In the genomic region with DNA sequence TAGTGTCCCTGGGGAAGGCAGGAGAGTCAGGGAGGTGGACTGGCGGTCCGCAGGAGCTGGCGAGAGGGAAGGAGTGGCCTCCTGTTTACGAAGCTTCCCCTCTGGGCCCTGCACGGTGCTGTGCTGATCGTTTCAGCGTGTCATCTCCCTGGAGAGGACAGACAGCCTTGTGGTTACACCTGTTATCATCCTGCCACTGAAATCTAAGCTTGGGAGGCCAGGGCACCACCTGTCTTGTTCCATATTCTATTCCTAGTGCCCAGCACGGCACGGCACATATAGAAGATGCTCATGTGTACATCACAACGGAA, we compare ENCODE assay signal across 14 cellular contexts. TPM values are rescaled to one million over a fixed set of nuclear protein-coding genes. Genes with fewer than 3 reads are reported as not detected.
"Had no signal": no experiment of that assay in that cellular context is flagged by ENCODE, and none has a peak within 500 bp of the region (broad histone marks: within the 10 kb centered on the region; RNA-seq: fewer than 3 reads in every experiment).

No MANE protein-coding gene starts in this region.

- H3K9me3 Mint-ChIP-seq: activated naive CD4-positive, alpha-beta T cell treated with anti-CD3 and anti-CD28 coated beads for 36 hours; activated naive CD8-positive, alpha-beta T cell treated with anti-CD3 and anti-CD28 coated beads, Interleukin-2, amount 50 U/mL, for 24 hours; activated T-helper 2 cell treated with anti-CD3 and anti-CD28 coated beads, Interferon-gamma antibody, Interleukin-2, Interleukin-4, amounts not matched to agents 10 μg/mL and 5 μg/mL and 100 μg/mL, durations not matched to agents 14 hours and 24 hours and 36 hours had no signal

- H3K27ac Mint-ChIP-seq: activated naive CD4-positive, alpha-beta T cell treated with anti-CD3 and anti-CD28 coated beads for 36 hours; activated naive CD8-positive, alpha-beta T cell treated with anti-CD3 and anti-CD28 coated beads, Interleukin-2, amount 50 U/mL, for 24 hours; activated T-helper 2 cell treated with anti-CD3 and anti-CD28 coated beads, Interferon-gamma antibody, Interleukin-2, Interleukin-4, amounts not matched to agents 10 μg/mL and 5 μg/mL and 100 μg/mL, durations not matched to agents 14 hours and 24 hours and 36 hours had no signal

- H3K4me2 ChIP-seq: smooth muscle cell had no signal

- H3K4me3 ChIP-seq: smooth muscle cell had no signal

- H3K27me3 Mint-ChIP-seq: activated naive CD8-positive, alpha-beta T cell treated with anti-CD3 and anti-CD28 coated beads, Interleukin-2, amount 50 U/mL, for 24 hours had no signal

- H3K4me3 Mint-ChIP-seq: activated naive CD4-positive, alpha-beta T cell treated with anti-CD3 and anti-CD28 coated beads for 36 hours; activated naive CD8-positive, alpha-beta T cell treated with anti-CD3 and anti-CD28 coated beads, Interleukin-2, amount 50 U/mL, for 24 hours had no signal

- DNase-seq: activated CD4-positive, CD25-positive, alpha-beta regulatory T cell treated with anti-CD3 and anti-CD28 coated beads, Interleukin-2, amount 50 U/mL, for 72 hours; activated naive CD4-positive, alpha-beta T cell treated with anti-CD3 and anti-CD28 coated beads for 36 hours; activated naive CD8-positive, alpha-beta T cell treated with anti-CD3 and anti-CD28 coated beads, Interleukin-2, amount 50 U/mL, for 24 hours; activated T-cell treated with anti-CD3 and anti-CD28 coated beads for 4 hours; aorta; effector memory CD4-positive, alpha-beta T cell; foreskin fibroblast; kidney glomerular epithelial cell; left ventricle myocardium superior; mesendoderm; occipital lobe; T-helper 9 cell had no signal

RNA-seq across cellular contexts. Expression of gene SERPINF2, which starts 9.7 kb away (rescaled TPM):
- total RNA-seq: activated naive CD4-positive, alpha-beta T cell treated with anti-CD3 and anti-CD28 coated beads for 36 hours had no signal

RNA-seq across cellular contexts. Expression of gene SERPINF1, which starts 28.9 kb away (rescaled TPM):
- total RNA-seq: activated naive CD4-positive, alpha-beta T cell treated with anti-CD3 and anti-CD28 coated beads for 36 hours; activated T-helper 2 cell treated with anti-CD3 and anti-CD28 coated beads, Interferon-gamma antibody, Interleukin-2, Interleukin-4, amounts not matched to agents 10 μg/mL and 5 μg/mL and 100 μg/mL, durations not matched to agents 14 hours and 24 hours and 36 hours had no signal
